9 cellular contexts compared by ENCODE assay signal in genomic region chr4:25860586-25861421, GRCh38. TPM values are rescaled to one million over a fixed set of nuclear protein-coding genes. Genes with fewer than 3 reads are reported as not detected.
A peak's percentile ranks its signal among the peaks of the same experiment; 100 is the strongest.
DNase-seq lines count a peak whose midpoint lies in the region; ATAC-seq, FAIRE-seq and TF ChIP-seq lines count a peak whose summit lies in the region.
"Had no signal": no experiment of that assay in that cellular context is flagged by ENCODE, and none has a peak within 500 bp of the region (broad histone marks: within the 10 kb centered on the region; RNA-seq: fewer than 3 reads in every experiment).

No MANE protein-coding gene starts in this region.

- POLR2A ChIA-PET in GM12878 (lab: Charles Lee) = interaction anchor here (0.5 to 2.0 kb wide), 8 partner anchors 13 to 272 kb away, joined by 3 to 8 read pairs (median 4); partner anchors contain the start of gene SMIM20

- peak overlapping the region; percentile 85 for H3K4me3 ChIP-seq in MM.1S (ENCODE audit: low read length)
- H3K4me3 ChIP-seq in GM12878 = peak overlapping the region; percentile 54; the same call in 1 of the 2 replicates

- 47% methylated on average over 8 of the region's 8 CpGs for WGBS in GM12878 (ENCODE audit: insufficient coverage, insufficient replicate concordance, low lambda C conversion rate, missing lambda C conversion rate)

- FAIRE-seq in GM12878 (lab: Jason Lieb, UNC) = no peak

- peaks cover 20% of the 10 kb centered on the region for H3K4me1 Mint-ChIP-seq in nephron progenitor cell

- H4K20me1 ChIP-seq in MM.1S (ENCODE audit: insufficient read depth, low read length) (no peaks in the 10 kb centered on the region), GM12878 (ENCODE audit: control insufficient read depth, insufficient read depth) (no peaks in the 10 kb centered on the region)

- H3K27ac ChIP-seq in MM.1S (ENCODE audit: low read length) = peak overlapping the region; percentile 49; the same call in 1 of the 2 replicates
- 0 out of 2 replicates have a peak overlapping the region, but pooled peaks have one; percentile 18 for H3K27ac ChIP-seq in GM12878 (ENCODE audit: control insufficient read depth, insufficient read depth)

- H3K27ac Mint-ChIP-seq in nephron progenitor cell = no peak overlapping the region

- DNase-seq in MM.1S (no peak), GM12878 (ENCODE audit: low read depth, low spot score) (no peak), nephron progenitor cell (no peak), HuH-7.5 (ENCODE audit: low spot score) (no peak), NCI-H146 (lab: John Stamatoyannopoulos, UW) (no peak)
- no peak for DNase-seq in activated CD4-positive, alpha-beta T cell treated with anti-CD3 and anti-CD28 coated beads for 1 hour
- DNase-seq: sigmoid colon had no signal

- intact Hi-C loops in GM12878 (cut with micrococcal nuclease; ENCODE audit: unreplicated experiment) = no loop called here

- H3K9me3 ChIP-seq in MM.1S (replicated peaks; ENCODE audit: insufficient read depth, low read length) (no peaks in the 10 kb centered on the region), GM12878 (replicated peaks; ENCODE audit: control insufficient read depth, insufficient read depth, low read length) (no peaks in the 10 kb centered on the region; the same call in 2 of the 3 replicates)
- H3K9me3 ChIP-seq: sigmoid colon had no signal

- TF ChIP-seq POLR2A in GM12878 (IDR thresholded peaks at IDR 0.05; ENCODE audit: low read depth, low read length) = no peak

- peak overlapping the region; percentile 67; the same call in 1 of the 2 replicates for H3K9ac ChIP-seq in MM.1S (ENCODE audit: low read length)
- peak overlapping the region; percentile 24; the same call in 1 of the 2 replicates for H3K9ac ChIP-seq in GM12878 (ENCODE audit: control insufficient read depth, insufficient read depth, low read length)

- H2AFZ ChIP-seq in MM.1S (ENCODE audit: low read length) (no peak overlapping the region), GM12878 (ENCODE audit: control insufficient read depth, low read depth, low read length) (no peak overlapping the region)

- TF ChIP-seq CTCF in MM.1S (IDR thresholded peaks at IDR 0.05; ENCODE audit: low read length) = no peak
- no peak for TF ChIP-seq CTCF in GM12878 (IDR thresholded peaks at IDR 0.05 in 2 of 3, conservative IDR thresholded peaks at IDR 0.05 in 1 of 3; ENCODE audit: control insufficient read depth in 2 of 3, extremely low read depth in 1 of 3, insufficient read depth in 1 of 3, low read depth in 3 of 3, low read length in 3 of 3)
- no peak for TF ChIP-seq CTCF in nephron progenitor cell (IDR thresholded peaks at IDR 0.05)

- H3K4me1 ChIP-seq in MM.1S (ENCODE audit: low read length) (peaks cover 20% of the 10 kb centered on the region), GM12878 (ENCODE audit: control insufficient read depth, insufficient read depth, low read length) (peaks cover 20% of the 10 kb centered on the region)

- H3K4me2 ChIP-seq in MM.1S (ENCODE audit: low read depth, low read length) (peak overlapping the region; percentile 61), GM12878 (ENCODE audit: control insufficient read depth, insufficient read depth) (peak overlapping the region; percentile 75)

- RAD21 ChIA-PET in GM12878 (lab: Charles Lee; ENCODE audit: unreplicated experiment) = interaction anchor here (0.9 to 2.4 kb wide), 5 partner anchors 16 to 127 kb away, joined by 4 to 13 read pairs (median 6); partner anchors contain the start of gene SMIM20

- peak overlapping the region; percentile 95 for H3K4me3 Mint-ChIP-seq in nephron progenitor cell

- TF ChIP-seq EP300 in GM12878 (IDR thresholded peaks at IDR 0.05; ENCODE audit: borderline replicate concordance in 1 of 2, control insufficient read depth in 1 of 2, low read depth in 2 of 2, low read length in 2 of 2) = no peak

- peaks cover 14% of the 10 kb centered on the region for H3F3A ChIP-seq in MM.1S (ENCODE audit: insufficient read depth, low read length)

- TF ChIP-seq RAD21 in GM12878 (IDR thresholded peaks at IDR 0.05; ENCODE audit: insufficient read depth, low read depth, low read length) = no peak

- no peaks in the 10 kb centered on the region for H3K27me3 ChIP-seq in MM.1S (replicated peaks; ENCODE audit: insufficient read depth, low read length)
- H3K27me3 ChIP-seq in GM12878 (replicated peaks in 1 of 2; ENCODE audit: control insufficient read depth in 2 of 2, insufficient read depth in 2 of 2, low read length in 1 of 2) = peaks cover 1 to 6% of the 10 kb centered on the region in 2 experiments; a peak in 2 of 4 replicates

- CTCF ChIA-PET in GM12878 (lab: Yijun Ruan, JAX) = interaction anchor here (0.9 to 4.2 kb wide), 5 partner anchors 13 to 127 kb away, joined by 3 to 21 read pairs (median 3); no protein-coding TSS in a partner anchor

- no peaks in the 10 kb centered on the region for H3K36me3 Mint-ChIP-seq in nephron progenitor cell (ENCODE audit: low read depth)

- H3K27me3 Mint-ChIP-seq in nephron progenitor cell (ENCODE audit: low read depth, poor library complexity) = peaks cover 73% of the 10 kb centered on the region

- H3K36me3 ChIP-seq in MM.1S (replicated peaks; ENCODE audit: insufficient read depth, low read length) (no peaks in the 10 kb centered on the region), GM12878 (ENCODE audit: control insufficient read depth in 2 of 2, insufficient read depth in 2 of 2, low read length in 1 of 2) (no peaks in the 10 kb centered on the region)
- H3K36me3 ChIP-seq: sigmoid colon had no signal

- no peaks in the 10 kb centered on the region for H3K9me2 ChIP-seq in MM.1S (replicated peaks; ENCODE audit: insufficient read depth, low read length)

- H3K79me2 ChIP-seq in MM.1S (ENCODE audit: low read length) (peaks cover 65% of the 10 kb centered on the region), GM12878 (ENCODE audit: control insufficient read depth, insufficient read depth, low read length) (peaks cover 6% of the 10 kb centered on the region)

- no peaks in the 10 kb centered on the region for H3K9me3 Mint-ChIP-seq in nephron progenitor cell

- ATAC-seq in GM18517 (IDR thresholded peaks at IDR 0.05; ENCODE audit: unreplicated experiment) (peak; percentile 35), GM12878 (peak; percentile 24), GM18502 (IDR thresholded peaks at IDR 0.05; ENCODE audit: poor library complexity, unreplicated experiment) (no peak)

- BruUV-seq in GM12878 (replicated peaks; lab: Mats Ljungman, UMichigan) = no TSS peak

- SMC1A ChIA-PET in GM12878 (lab: Charles Lee; ENCODE audit: uncharacterized antibody, unreplicated experiment) = interaction anchor here (1.0 to 4.2 kb wide), 8 partner anchors 11 to 67 kb away, joined by 3 to 35 read pairs (median 4); partner anchors contain the start of gene SMIM20

- in situ Hi-C loops in GM12878 (cut with MboI) = no loop called here

TF ChIP-seq in GM12878, 131 proteins besides CTCF, POLR2A, EP300 and RAD21:
- TF ChIP-seq JUNB (IDR thresholded peaks at IDR 0.05) (no peak), SPI1 (IDR thresholded peaks at IDR 0.05; ENCODE audit: borderline replicate concordance, insufficient read depth, low read depth, low read length) (peak; percentile 15; the same call in 1 of the 2 replicates)

RNA-seq across cellular contexts. Expression of gene SEL1L3, which starts 2.0 kb away (rescaled TPM):
- total RNA-seq in GM12878 (2013; cell fraction: nucleolus; rRNA removed) = 303 and 318 TPM in 2 replicates
- total RNA-seq in GM12878 (2014; rRNA removed) = 49.5 and 56.9 TPM in 2 replicates
- total RNA-seq in GM12878 (2014; rRNA removed; fragmentation: Illumina TruSeq; extraction: Trizol) = 64.8 and 71.3 TPM in 2 replicates
- total RNA-seq in GM12878 (2021) = 52.0 and 54.6 TPM in 2 replicates
- 65.9 TPM for polyA plus RNA-seq in GM12878 (2011; ENCODE audit: low read depth)
- polyA plus RNA-seq in GM12878 (2011; rRNA removed) = 43.2 and 48.5 TPM in 2 replicates
- polyA plus RNA-seq in GM12878 (2011; cell fraction: cytosol; rRNA removed) = 18.9 and 20.7 TPM in 2 replicates
- polyA plus RNA-seq in GM12878 (2011; cell fraction: nucleus; rRNA removed) = 29.6 and 33.5 TPM in 2 replicates
- polyA plus RNA-seq in GM12878 (2012) = 59.5 and 76.1 TPM in 2 replicates
- polyA plus RNA-seq in GM12878 (2014; fragmentation: Illumina TruSeq; extraction: Trizol) = 82.2 and 100 TPM in 2 replicates
- 10 to 100 TPM; 26.9 to 28.4 TPM for polyA plus RNA-seq in GM12878 (2014; fragmentation: Nextera tagmentation; extraction: Ambion mirVana)
- polyA plus RNA-seq in GM12878 (2014; rRNA removed) = 48.3 and 51.4 TPM in 2 replicates
- 10 to 100 TPM; 20.4 to 29.5 TPM for polyA plus RNA-seq in GM12878 (2016; fragmentation: Nextera tagmentation; extraction: Ambion mirVana)
- 72.8 and 86.8 TPM in 2 replicates for polyA minus RNA-seq in GM12878 (2011; rRNA and poly(A)+ RNA removed)
- 13.0 and 18.8 TPM in 2 replicates for polyA minus RNA-seq in GM12878 (2011; cell fraction: cytosol; rRNA and poly(A)+ RNA removed)
- 27.8 and 34.7 TPM in 2 replicates for polyA minus RNA-seq in GM12878 (2011; cell fraction: nucleus; rRNA and poly(A)+ RNA removed)

RNA-seq across cellular contexts. Expression of gene SMIM20, which starts 53.2 kb away (rescaled TPM):
- 3.4 and 6.1 TPM in 2 replicates for total RNA-seq in GM12878 (2013; cell fraction: nucleolus; rRNA removed)
- 19.8 and 26.9 TPM in 2 replicates for total RNA-seq in GM12878 (2014; rRNA removed)
- 21.8 and 22.3 TPM in 2 replicates for total RNA-seq in GM12878 (2014; rRNA removed; fragmentation: Illumina TruSeq; extraction: Trizol)
- 17.3 and 18.3 TPM in 2 replicates for total RNA-seq in GM12878 (2021)
- 25.9 TPM for polyA plus RNA-seq in GM12878 (2011; ENCODE audit: low read depth)
- polyA plus RNA-seq in GM12878 (2011; rRNA removed) = 33.7 and 52.5 TPM in 2 replicates
- polyA plus RNA-seq in GM12878 (2011; cell fraction: cytosol; rRNA removed) = 15.9 and 17.9 TPM in 2 replicates
- polyA plus RNA-seq in GM12878 (2011; cell fraction: nucleus; rRNA removed) = 7.0 and 7.9 TPM in 2 replicates
- 31.8 and 32.8 TPM in 2 replicates for polyA plus RNA-seq in GM12878 (2012)
- 19.8 and 24.0 TPM in 2 replicates for polyA plus RNA-seq in GM12878 (2014; fragmentation: Illumina TruSeq; extraction: Trizol)
- 10 to 100 TPM; 32.5 to 32.6 TPM for polyA plus RNA-seq in GM12878 (2014; fragmentation: Nextera tagmentation; extraction: Ambion mirVana)
- polyA plus RNA-seq in GM12878 (2014; rRNA removed) = 22.5 and 25.0 TPM in 2 replicates
- 10 to 100 TPM; 35.2 to 38.0 TPM for polyA plus RNA-seq in GM12878 (2016; fragmentation: Nextera tagmentation; extraction: Ambion mirVana)
- polyA minus RNA-seq in GM12878 (2011; rRNA and poly(A)+ RNA removed) = 3.4 and 4.9 TPM in 2 replicates
- polyA minus RNA-seq in GM12878 (2011; cell fraction: cytosol; rRNA and poly(A)+ RNA removed) = 3.2 and 6.7 TPM in 2 replicates
- polyA minus RNA-seq in GM12878 (2011; cell fraction: nucleus; rRNA and poly(A)+ RNA removed) = 1.1 and 1.5 TPM in 2 replicates
